11 cellular contexts compared by ENCODE assay signal in the genomic region with DNA sequence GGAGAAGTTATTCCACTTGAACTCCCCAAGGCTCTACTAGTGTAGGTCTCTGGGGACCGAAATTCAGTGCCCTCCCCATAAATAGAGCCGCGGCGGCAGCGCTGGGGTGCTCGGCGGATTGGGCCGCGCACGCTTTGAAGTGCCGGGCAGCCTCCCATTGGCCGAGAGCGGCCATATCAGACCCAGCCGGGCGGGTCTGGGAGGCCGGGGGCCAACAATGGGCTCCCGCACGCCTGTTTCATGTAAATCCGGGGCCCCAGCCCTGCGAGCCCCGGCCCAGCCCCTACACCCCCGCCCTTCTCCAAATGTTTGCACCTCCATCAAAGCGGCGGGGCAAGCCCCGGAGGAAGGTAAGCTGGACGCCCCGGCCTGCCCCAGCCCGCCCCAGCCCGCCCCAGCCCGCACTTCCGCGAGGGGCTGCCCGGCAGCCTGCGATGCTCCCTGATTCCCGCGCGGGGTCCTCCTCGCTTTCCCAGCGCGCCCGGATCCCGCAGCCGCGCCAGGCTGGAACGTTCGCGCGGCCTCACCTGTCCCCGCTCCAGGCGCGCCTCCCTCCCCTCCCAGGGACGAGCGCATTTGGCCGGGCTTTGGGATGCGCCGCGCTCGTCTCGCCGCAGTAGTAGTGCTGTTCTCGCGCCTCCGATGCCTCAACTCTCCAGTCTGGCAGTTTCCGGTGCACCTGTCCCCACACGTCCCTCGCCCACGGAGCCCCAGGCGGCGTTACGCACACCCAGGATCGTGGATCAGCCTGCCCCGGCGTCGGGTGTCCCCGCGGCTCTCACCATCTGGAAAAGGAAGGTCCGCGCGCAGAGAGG. TPM values are rescaled to one million over a fixed set of nuclear protein-coding genes. Genes with fewer than 3 reads are reported as not detected.
A peak's percentile ranks its signal among the peaks of the same experiment; 100 is the strongest.
DNase-seq lines count a peak whose midpoint lies in the region; ATAC-seq and TF ChIP-seq lines count a peak whose summit lies in the region.
"Had no signal": no experiment of that assay in that cellular context is flagged by ENCODE, and none has a peak within 500 bp of the region (broad histone marks: within the 10 kb centered on the region; RNA-seq: fewer than 3 reads in every experiment).

A gene with protein sequence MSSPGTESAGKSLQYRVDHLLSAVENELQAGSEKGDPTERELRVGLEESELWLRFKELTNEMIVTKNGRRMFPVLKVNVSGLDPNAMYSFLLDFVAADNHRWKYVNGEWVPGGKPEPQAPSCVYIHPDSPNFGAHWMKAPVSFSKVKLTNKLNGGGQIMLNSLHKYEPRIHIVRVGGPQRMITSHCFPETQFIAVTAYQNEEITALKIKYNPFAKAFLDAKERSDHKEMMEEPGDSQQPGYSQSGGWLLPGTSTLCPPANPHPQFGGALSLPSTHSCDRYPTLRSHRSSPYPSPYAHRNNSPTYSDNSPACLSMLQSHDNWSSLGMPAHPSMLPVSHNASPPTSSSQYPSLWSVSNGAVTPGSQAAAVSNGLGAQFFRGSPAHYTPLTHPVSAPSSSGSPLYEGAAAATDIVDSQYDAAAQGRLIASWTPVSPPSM (minus strand): TSS at position 51 of the 815 bp plus-strand sequence. CDS start 260 bp downstream, outside the sequence.

- H3K9me3 ChIP-seq in mammary epithelial cell (replicated peaks; ENCODE audit: insufficient read depth, low read length) (no peaks in the 10 kb centered on the region), neural cell (ENCODE audit: low read length) (no peaks in the 10 kb centered on the region)
- H3K9me3 ChIP-seq: tibial nerve had no signal

- BruUV-seq in mammary epithelial cell (replicated peaks; lab: Mats Ljungman, UMichigan): no TSS peak

- DNase-seq in DMS79 treated with DMSO at 0.1 percent for 48 hours (lab: John Stamatoyannopoulos, UW): peak; percentile 43
- DNase-seq in mammary epithelial cell: peak; percentile 14
- no peak for DNase-seq in dedifferentiated amniotic fluid mesenchymal stem cell (ENCODE audit: extremely low spot score)
- DNase-seq in NCI-H1930 (lab: John Stamatoyannopoulos, UW): no peak
- DNase-seq in COR-L47 (lab: John Stamatoyannopoulos, UW): no peak
- DNase-seq: NCI-H187 treated with DMSO at 0.1 percent for 48 hours had no signal

- in situ Hi-C loops in mammary epithelial cell (cut with MboI; ENCODE audit: low sequenced_read_pairs in 2 of 2): no loop called here

- dilution Hi-C loops in mammary epithelial cell (cut with HindIII; ENCODE audit: low sequenced_read_pairs): no loop called here

- H4K20me1 ChIP-seq in mammary epithelial cell (ENCODE audit: insufficient read depth, low read length): no peaks in the 10 kb centered on the region
- no peaks in the 10 kb centered on the region for H4K20me1 ChIP-seq in neural cell (ENCODE audit: insufficient read depth)

- no peak within 1 kb of the TSS for H3K9ac ChIP-seq in mammary epithelial cell (ENCODE audit: insufficient read depth, low read length)
- H3K9ac ChIP-seq in neural cell (ENCODE audit: low read length): no peak within 1 kb of the TSS

- 4% methylated on average over 24 of the region's 79 CpGs for WGBS in mammary epithelial cell (ENCODE audit: low coverage, missing lambda C conversion rate)

- CTCF ChIA-PET in mammary epithelial cell (lab: Charles Lee; ENCODE audit: low non-redundant PET): no interaction called here

- H3K27me3 ChIP-seq in mammary epithelial cell (ENCODE audit: insufficient read depth, low read length): peaks cover 29% of the 10 kb centered on the region
- H3K27me3 ChIP-seq in neural cell (ENCODE audit: insufficient read depth, low read depth, low read length): peaks cover 99% of the 10 kb centered on the region

- H3K27ac ChIP-seq in mammary epithelial cell (ENCODE audit: insufficient read depth, low read depth, low read length): no peak within 1 kb of the TSS
- no peak within 1 kb of the TSS for H3K27ac ChIP-seq in neural cell (ENCODE audit: low read length)
- H3K27ac ChIP-seq: tibial nerve had no signal

- no peaks in the 10 kb centered on the region for H3K79me2 ChIP-seq in mammary epithelial cell (ENCODE audit: insufficient read depth, low read length)
- no peaks in the 10 kb centered on the region for H3K79me2 ChIP-seq in neural cell (replicated peaks; ENCODE audit: insufficient read depth, low read length)

- ATAC-seq in HG03159 (IDR thresholded peaks at IDR 0.05; ENCODE audit: unreplicated experiment): peak; percentile 43
- no peak for ATAC-seq in GM21737 (IDR thresholded peaks at IDR 0.05; ENCODE audit: unreplicated experiment)

- H3K4me1 ChIP-seq in mammary epithelial cell (ENCODE audit: insufficient read depth, low read length): no peaks in the 10 kb centered on the region

- H3K36me3 ChIP-seq in mammary epithelial cell (ENCODE audit: insufficient read depth, low read length): no peaks in the 10 kb centered on the region
- no peaks in the 10 kb centered on the region for H3K36me3 ChIP-seq in neural cell (ENCODE audit: insufficient read depth, low read length)
- H3K36me3 ChIP-seq: tibial nerve had no signal

- no peaks in the 10 kb centered on the region for H3K9me2 ChIP-seq in neural cell (ENCODE audit: insufficient read depth, low read length)

- no peak within 1 kb of the TSS for H2AFZ ChIP-seq in mammary epithelial cell (ENCODE audit: low read depth, low read length)
- no peak within 1 kb of the TSS for H2AFZ ChIP-seq in neural cell (ENCODE audit: low read depth, low read length)

- H3K4me2 ChIP-seq in mammary epithelial cell (ENCODE audit: insufficient read depth, low read depth, low read length): peak within 1 kb of the TSS; percentile 23
- peak within 1 kb of the TSS; percentile 88 for H3K4me2 ChIP-seq in neural cell (ENCODE audit: low read length)

- intact Hi-C loops in mammary epithelial cell (cut with micrococcal nuclease): no loop called here

- H3K4me3 ChIP-seq in mammary epithelial cell (replicated peaks in 1 of 3; ENCODE audit: insufficient read depth in 1 of 3, low read depth in 2 of 3, low read length in 3 of 3) (no peak within 1 kb of the TSS), neural cell (ENCODE audit: low read length) (peak within 1 kb of the TSS; percentile 72)

- peak; percentile 37 for TF ChIP-seq RAD21 in neural cell (conservative IDR thresholded peaks at IDR 0.05)

- no peak for TF ChIP-seq CTCF in mammary epithelial cell (conservative IDR thresholded peaks at IDR 0.05 in 1 of 2, IDR thresholded peaks at IDR 0.05 in 1 of 2; ENCODE audit: extremely low read depth in 1 of 2, insufficient read depth in 1 of 2, low read depth in 1 of 2, low read length in 2 of 2)
- peak; percentile 29 for TF ChIP-seq CTCF in neural cell (IDR thresholded peaks at IDR 0.05; ENCODE audit: poor library complexity, severe bottlenecking)

- no peak for TF ChIP-seq EP300 in neural cell (conservative IDR thresholded peaks at IDR 0.05; ENCODE audit: poor library complexity, severe bottlenecking)

- no peaks in the 10 kb centered on the region for H3F3A ChIP-seq in neural cell (ENCODE audit: insufficient read depth, low read length, poor library complexity, severe bottlenecking)

TF ChIP-seq in neural cell, 6 proteins besides CTCF, POLR2A, EP300 and RAD21:
- TF ChIP-seq SMC3 (conservative IDR thresholded peaks at IDR 0.05; ENCODE audit: poor library complexity) (peak; percentile 45), EZH2 (IDR thresholded peaks at IDR 0.05; ENCODE audit: borderline replicate concordance, insufficient read depth, low read length, poor library complexity, severe bottlenecking) (peak; percentile 62), POLR2AphosphoS5 (IDR thresholded peaks at IDR 0.05) (no peak)

RNA-seq across cellular contexts. Expression of the gene that starts here (rescaled TPM):
- total RNA-seq in mammary epithelial cell: not detected
- polyA plus RNA-seq in mammary epithelial cell: not detected
- not detected for polyA minus RNA-seq in mammary epithelial cell
- not detected in 2 replicates for polyA plus RNA-seq in neural cell
- not detected in 2 replicates for polyA minus RNA-seq in neural cell
- total RNA-seq: lung microvascular endothelial cell, tibial nerve had no signal

Comparison
In these comparisons a context has a peak if more than half of its experiments do, and no peak if none do; other contexts are left out.
1. Peak in DNase-seq and H3K4me2 ChIP-seq in mammary epithelial cell; RNA of the gene not detected or under 1 TPM.